10 cellular contexts compared by ENCODE assay signal in the genomic region with DNA sequence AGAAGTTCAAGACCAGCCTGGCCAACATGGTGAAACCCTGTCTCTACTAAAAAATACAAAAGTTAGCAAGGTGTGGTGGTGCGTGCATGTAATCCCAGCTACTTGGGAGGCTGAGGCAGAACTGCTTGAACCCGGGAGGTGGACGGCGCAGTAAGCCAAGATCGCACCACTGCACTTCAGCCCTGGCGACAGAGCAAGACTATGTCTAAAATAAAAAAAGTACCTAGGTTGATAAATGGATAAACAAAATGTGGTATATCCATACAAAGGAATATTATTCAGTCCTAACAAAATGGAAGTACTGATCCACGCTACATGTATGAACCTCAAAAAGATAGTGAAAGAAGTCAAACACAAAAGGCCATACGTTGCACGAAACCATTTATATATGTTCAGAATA. TPM values are rescaled to one million over a fixed set of nuclear protein-coding genes. Genes with fewer than 3 reads are reported as not detected.
DNase-seq lines count a peak whose midpoint lies in the region; ATAC-seq, FAIRE-seq and TF ChIP-seq lines count a peak whose summit lies in the region.
"Had no signal": no experiment of that assay in that cellular context is flagged by ENCODE, and none has a peak within 500 bp of the region (broad histone marks: within the 10 kb centered on the region; RNA-seq: fewer than 3 reads in every experiment).

No MANE protein-coding gene starts in this region.

- H3K9ac ChIP-seq in adipocyte (ENCODE audit: low read length): no peak overlapping the region

- DNase-seq in BJ (ENCODE audit: low read depth) (no peak), HL-60 (ENCODE audit: low read depth in 1 of 2, low spot score in 1 of 2) (no peak), adipocyte (ENCODE audit: low read depth) (no peak), H54 (ENCODE audit: insufficient read length, low spot score) (no peak)
- DNase-seq: NCI-H2029 had no signal

- H3K27ac ChIP-seq in HL-60 (replicated peaks): no peak overlapping the region
- no peak overlapping the region for H3K27ac ChIP-seq in mesodermal cell (ENCODE audit: low read depth, low read length, severe bottlenecking)

- POLR2A ChIA-PET in BJ (lab: Charles Lee): no interaction called here

- CTCF ChIA-PET in BJ (lab: Yijun Ruan, JAX): no interaction called here

- no peak for TF ChIP-seq CTCF in BJ (IDR thresholded peaks at IDR 0.05; ENCODE audit: insufficient read depth, low read depth, low read length)
- TF ChIP-seq CTCF in HL-60 (IDR thresholded peaks at IDR 0.05; ENCODE audit: insufficient read depth, low read length): no peak

- WGBS in mesodermal cell (ENCODE audit: insufficient coverage in 2 of 2), 2 experiments: 83 to 91% methylated on average over 5 of the region's 9 CpGs

- FAIRE-seq in H54 (lab: Jason Lieb, UNC): no peak
- FAIRE-seq: G401.6 had no signal

- no peaks in the 10 kb centered on the region for H3K27me3 ChIP-seq in BJ (ENCODE audit: control insufficient read depth, insufficient read depth, low read length)
- H3K27me3 ChIP-seq in HL-60 (ENCODE audit: insufficient read depth, poor library complexity, severe bottlenecking): no peaks in the 10 kb centered on the region
- H3K27me3 ChIP-seq in adipocyte (replicated peaks; ENCODE audit: control insufficient read depth, insufficient read depth, low read length): no peaks in the 10 kb centered on the region

- H3K4me1 ChIP-seq in adipocyte (ENCODE audit: control insufficient read depth, insufficient read depth, low read length): peaks cover 11% of the 10 kb centered on the region
- no peaks in the 10 kb centered on the region for H3K4me1 ChIP-seq in mesodermal cell (ENCODE audit: control insufficient read depth, insufficient read depth, low read length, poor library complexity, severe bottlenecking)

- peak overlapping the region; percentile 88 for H3K4me3 ChIP-seq in BJ (ENCODE audit: low read depth, low read length)
- peak overlapping the region; percentile 98 for H3K4me3 ChIP-seq in HL-60 (replicated peaks; ENCODE audit: insufficient read depth, low read length)
- H3K4me3 ChIP-seq in adipocyte (ENCODE audit: low read length): peak overlapping the region; percentile 100
- peak overlapping the region; percentile 93 for H3K4me3 ChIP-seq in mesodermal cell (ENCODE audit: extremely low read depth, insufficient read depth, low read length, poor library complexity, severe bottlenecking)

- ATAC-seq in HG02840 (IDR thresholded peaks at IDR 0.05; ENCODE audit: low FRiP score, unreplicated experiment): no peak
- no peak for ATAC-seq in HG03378 (IDR thresholded peaks at IDR 0.05; ENCODE audit: unreplicated experiment)
- ATAC-seq in GM18868 (IDR thresholded peaks at IDR 0.05; ENCODE audit: unreplicated experiment): no peak

- H3K9me3 ChIP-seq in adipocyte (ENCODE audit: control insufficient read depth, low read length) (no peaks in the 10 kb centered on the region), mesodermal cell (ENCODE audit: control insufficient read depth, low read length) (no peaks in the 10 kb centered on the region)

- TF ChIP-seq POLR2A in H54 (IDR thresholded peaks at IDR 0.05; ENCODE audit: low read depth, low read length): no peak

- H3K36me3 ChIP-seq in BJ (ENCODE audit: control insufficient read depth, insufficient read depth, low read length) (no peaks in the 10 kb centered on the region), adipocyte (ENCODE audit: control insufficient read depth, insufficient read depth, low read length, severe bottlenecking) (no peaks in the 10 kb centered on the region), mesodermal cell (ENCODE audit: control insufficient read depth, insufficient read depth, low read length) (peaks cover 21% of the 10 kb centered on the region)

RNA-seq across cellular contexts. Expression of gene RPF2, which starts 1.2 kb away (rescaled TPM):
- polyA plus RNA-seq in BJ (2011; rRNA removed): 7.8 and 21.2 TPM in 2 replicates
- polyA minus RNA-seq in BJ (2011; rRNA and poly(A)+ RNA removed): 4.9 TPM in 2 replicates
- 16.3 TPM for polyA plus RNA-seq in mesodermal cell (2013, experiment 1 of 2)
- 23.0 TPM for polyA plus RNA-seq in mesodermal cell (2013, experiment 2 of 2)

RNA-seq across cellular contexts. Expression of gene GTF3C6, which starts 22.1 kb away (rescaled TPM):
- 9.1 and 32.4 TPM in 2 replicates for polyA plus RNA-seq in BJ (2011; rRNA removed)
- 2.9 and 4.5 TPM in 2 replicates for polyA minus RNA-seq in BJ (2011; rRNA and poly(A)+ RNA removed)
- polyA plus RNA-seq in mesodermal cell (2013, experiment 1 of 2): 60.9 TPM
- polyA plus RNA-seq in mesodermal cell (2013, experiment 2 of 2): 79.0 TPM
